ENCODE assay signal across 8 cellular contexts in genomic region chr1:45018599-45019230, GRCh38. TPM values are rescaled to one million over a fixed set of nuclear protein-coding genes. Genes with fewer than 3 reads are reported as not detected.
DNase-seq lines count a peak whose midpoint lies in the region; ATAC-seq, FAIRE-seq and TF ChIP-seq lines count a peak whose summit lies in the region.

No MANE protein-coding gene starts in this region.

- no peak for TF ChIP-seq EP300 in H1 (IDR thresholded peaks at IDR 0.05; ENCODE audit: borderline replicate concordance in 1 of 2, low read depth in 2 of 2, low read length in 2 of 2)
- no peak for TF ChIP-seq EP300 in stomach (IDR thresholded peaks at IDR 0.05)

- H3K4me2 ChIP-seq in H1 (ENCODE audit: insufficient read depth in 1 of 2, low read depth in 2 of 2, low read length in 2 of 2) = no peak overlapping the region

- H3K14ac ChIP-seq in H1 (ENCODE audit: insufficient read length) = no peak overlapping the region

- no peak overlapping the region for H3K23ac ChIP-seq in H1 (ENCODE audit: insufficient read length)

- H3K4ac ChIP-seq in H1 (replicated peaks; ENCODE audit: insufficient read length, low read depth, low read length) = peak overlapping the region; percentile 91

- 85% methylated on average over 16 of the region's 16 CpGs; no CpG with 5 or more reads in 1 of the 2 experiments for WGBS in H1 (ENCODE audit: extremely low coverage in 1 of 2, insufficient coverage in 1 of 2, insufficient read length in 1 of 2, insufficient replicate concordance in 2 of 2, low coverage in 1 of 2, low lambda C conversion rate in 2 of 2, missing lambda C conversion rate in 1 of 2), 2 experiments
- 45 to 58% (median 52%) methylated on average over 15 to 16 of the region's 16 CpGs for WGBS in stomach, 5 donors

- no peak overlapping the region for H2BK15ac ChIP-seq in H1 (ENCODE audit: low read length)

- CTCF ChIA-PET in H1 (lab: Charles Lee; ENCODE audit: partially characterized antibody) = interaction anchor here (0.6 to 15.4 kb wide), 52 partner anchors 8 to 1535 kb away, joined by 3 to 424 read pairs (median 4); partner anchors contain the start of genes HECTD3, MUTYH, PTCH2 and TESK2

- H3K4me3 ChIP-seq in H1 (ENCODE audit: extremely low read depth in 1 of 4, insufficient read depth in 2 of 4, low read depth in 3 of 4, low read length in 4 of 4) = no peak overlapping the region
- no peak overlapping the region for H3K4me3 ChIP-seq in mucosa of descending colon
- H3K4me3 ChIP-seq in stomach = no peak overlapping the region

- H4K8ac ChIP-seq in H1 (ENCODE audit: extremely low read depth, insufficient read depth, low read length) = peak overlapping the region; percentile 38; the same call in 1 of the 2 replicates

- H2BK120ac ChIP-seq in H1 (replicated peaks; ENCODE audit: low read depth, low read length) = no peak overlapping the region

- H2BK5ac ChIP-seq in H1 (ENCODE audit: low read depth, low read length) = no peak overlapping the region

- no peak overlapping the region for H2AK5ac ChIP-seq in H1 (ENCODE audit: low read depth, low read length)

- TF ChIP-seq CTCF in H1 (IDR thresholded peaks at IDR 0.05; ENCODE audit: control extremely low read depth in 1 of 3, insufficient read depth in 1 of 3, low read depth in 1 of 3, low read length in 3 of 3) (peak; percentile 87 to 97 (median 96)), mucosa of descending colon (IDR thresholded peaks at IDR 0.05) (peak; percentile 70), stomach (IDR thresholded peaks at IDR 0.05) (peak in 5 of 7 experiments; percentile 76 to 95 (median 79))

- H4K5ac ChIP-seq in H1 (ENCODE audit: insufficient read length, low read depth, low read length) = no peak overlapping the region

- H3K79me1 ChIP-seq in H1 (ENCODE audit: low read depth, low read length) = no peaks in the 10 kb centered on the region

- peak; percentile 84 to 86 for TF ChIP-seq RAD21 in H1 (IDR thresholded peaks at IDR 0.05 in 1 of 2, conservative IDR thresholded peaks at IDR 0.05 in 1 of 2; ENCODE audit: low read depth in 2 of 2, low read length in 2 of 2)

- H2BK12ac ChIP-seq in H1 (ENCODE audit: low read depth, low read length) = no peak overlapping the region; the same call in 1 of the 2 replicates

- H3K23me2 ChIP-seq in H1 (ENCODE audit: low read depth, low read length) = no peaks in the 10 kb centered on the region

- POLR2A ChIA-PET in H1 (lab: Charles Lee; ENCODE audit: partially characterized antibody) = interaction anchor here (0.5 to 1.2 kb wide), 7 partner anchors 8 to 285 kb away, joined by 3 to 6 read pairs (median 3); partner anchors contain the start of gene PLK3

- H3K9ac ChIP-seq in H1 (replicated peaks in 1 of 4; ENCODE audit: extremely low read depth in 1 of 4, low read depth in 3 of 4, low read length in 3 of 4) = no peak overlapping the region

- H3K18ac ChIP-seq in H1 (ENCODE audit: extremely low read depth, low read length) = no peak overlapping the region

- H2AFZ ChIP-seq in H1 (ENCODE audit: low read length) = 0 out of 2 replicates have a peak overlapping the region, but pooled peaks have one; percentile 8

- H3K36me3 ChIP-seq in H1 (ENCODE audit: control insufficient read depth in 2 of 4, insufficient read depth in 4 of 4, low read length in 3 of 4) (0 out of 8 replicates have a peak, but pooled peaks cover 0 to 4% (median 1%) of the 10 kb centered on the region in 4 experiments), mucosa of descending colon (ENCODE audit: low read depth) (no peaks in the 10 kb centered on the region), stomach (peaks cover 4 to 20% (median 16%) of the 10 kb centered on the region in 4 donors)

- H3K56ac ChIP-seq in H1 (replicated peaks; ENCODE audit: insufficient read length, low read depth, low read length) = no peak overlapping the region

- H3K79me2 ChIP-seq in H1 (ENCODE audit: control insufficient read depth in 1 of 2, insufficient read depth in 2 of 2, low read length in 2 of 2) = no peaks in the 10 kb centered on the region; a peak in 1 of 4 replicates

- peaks cover 0 to 2% of the 10 kb centered on the region in 2 experiments for H4K20me1 ChIP-seq in H1 (replicated peaks in 1 of 2; ENCODE audit: control insufficient read depth in 1 of 2, insufficient read depth in 2 of 2, low read length in 2 of 2)

- H3K27ac ChIP-seq in H1 (ENCODE audit: low read depth, low read length) (no peak overlapping the region), stomach (no peak overlapping the region)

- intact Hi-C loops in mucosa of descending colon (cut with DNase I, micrococcal nuclease) = loop anchor here in 1 of 2 donors (10.0 kb wide), 1 partner anchor 224 kb away; no protein-coding TSS in a partner anchor
- intact Hi-C loops in stomach (cut with DNase I; ENCODE audit: low total_unique reads) = loop anchor here (5.0 to 10.0 kb wide), 2 partner anchors 284 to 476 kb away; partner anchors contain the start of gene TESK2

- H3K9me3 ChIP-seq in H1 (ENCODE audit: insufficient read depth in 2 of 2, low read depth in 1 of 2, low read length in 1 of 2) (no peaks in the 10 kb centered on the region), mucosa of descending colon (no peaks in the 10 kb centered on the region), stomach (no peaks in the 10 kb centered on the region)

- H4K91ac ChIP-seq in H1 (replicated peaks; ENCODE audit: insufficient read length, low read length) = no peak overlapping the region

- H3K4me1 ChIP-seq in H1 (replicated peaks in 1 of 4; ENCODE audit: control insufficient read depth in 3 of 4, insufficient read depth in 4 of 4, low read length in 3 of 4) = no peaks in the 10 kb centered on the region
- H3K4me1 ChIP-seq in mucosa of descending colon (ENCODE audit: low read depth) = no peaks in the 10 kb centered on the region
- peaks cover 0 to 15% (median 13%) of the 10 kb centered on the region in 4 donors for H3K4me1 ChIP-seq in stomach

- ATAC-seq in HG02938 (IDR thresholded peaks at IDR 0.05; ENCODE audit: unreplicated experiment) (peak; percentile 61), mucosa of descending colon (peak; percentile 96)

- H3K27me3 ChIP-seq in H1 (replicated peaks in 1 of 4; ENCODE audit: control insufficient read depth in 3 of 4, extremely low read depth in 1 of 4, insufficient read depth in 3 of 4, low read length in 3 of 4) (no peaks in the 10 kb centered on the region), stomach (no peaks in the 10 kb centered on the region)

- no peak for TF ChIP-seq POLR2A in H1 (IDR thresholded peaks at IDR 0.05; ENCODE audit: control extremely low read depth in 1 of 2, low read depth in 2 of 2, low read length in 2 of 2)
- no peak for TF ChIP-seq POLR2A in stomach (IDR thresholded peaks at IDR 0.05)

- H2BK20ac ChIP-seq in H1 (ENCODE audit: low read length) = no peak overlapping the region

- DNase-seq in GM04503 (ENCODE audit: low read depth) (peak; percentile 4), NCI-H446 treated with DMSO at 0.1 percent for 48 hours (lab: John Stamatoyannopoulos, UW) (peak; percentile 59), H1 (ENCODE audit: low read depth in 1 of 2, low spot score in 2 of 2) (peak in 1 of 2 experiments; percentile 79), mucosa of descending colon (peak; percentile 64 to 84 (median 78)), stomach (peak; percentile 82), GOT3 (lab: John Stamatoyannopoulos, UW) (no peak)
- peak; percentile 74 to 75 for DNase-seq in activated CD4-positive, alpha-beta T cell treated with anti-CD3 and anti-CD28 coated beads, Interleukin-2, amount 50 U/mL, for 48 hours

- FAIRE-seq in H1 (lab: Jason Lieb, UNC) = peak; percentile 88

TF ChIP-seq in H1, 55 proteins besides CTCF, POLR2A, EP300 and RAD21 (continues in another document):
- TF ChIP-seq RNF2 (IDR thresholded peaks at IDR 0.05; ENCODE audit: borderline replicate concordance, low read depth, low read length, missing control alignments, poor library complexity, severe bottlenecking) = no peak

RNA-seq across cellular contexts. Expression of gene UROD, which starts 6.7 kb away (rescaled TPM):
- 86.6 TPM in 2 replicates for total RNA-seq in H1 (2021; fragmentation: NEBNext Ultra II Directional; extraction: Animal tissue kit (Norgen Biotek cat#: 25700))
- 210 and 220 TPM in 2 replicates for polyA plus RNA-seq in H1 (2011; rRNA removed)
- polyA plus RNA-seq in H1 (2011; cell fraction: cytosol; rRNA removed) = 197 TPM
- polyA plus RNA-seq in H1 (2011; cell fraction: nucleus; rRNA removed) = 231 TPM
- polyA plus RNA-seq in H1 (2012, experiment 1 of 2) = 81.1 to 107 TPM (median 105 TPM) in 4 replicates
- polyA plus RNA-seq in H1 (2012, experiment 2 of 2) = 151 TPM
- 73.5 TPM for polyA plus RNA-seq in H1 (2013, experiment 1 of 2)
- 69.4 TPM for polyA plus RNA-seq in H1 (2013, experiment 2 of 2)
- polyA minus RNA-seq in H1 (2011; rRNA and poly(A)+ RNA removed) = 111 and 119 TPM in 2 replicates
- 44.8 TPM for polyA minus RNA-seq in H1 (2011; cell fraction: cytosol; rRNA and poly(A)+ RNA removed)
- polyA minus RNA-seq in H1 (2011; cell fraction: nucleus; rRNA and poly(A)+ RNA removed) = 58.1 TPM
- total RNA-seq in mucosa of descending colon = 10 to 100 TPM; 44.8 to 69.8 (median 51.3) TPM
- 100 to 1,000 TPM in 1 of 5 donors, 10 to 100 TPM in 4; 13.4 to 132 (median 41.6) TPM for total RNA-seq in stomach
- polyA plus RNA-seq in stomach = 10 to 100 TPM; 67.0 to 78.4 (median 73.3) TPM

RNA-seq across cellular contexts. Expression of gene HECTD3, which starts 7.6 kb away (rescaled TPM):
- total RNA-seq in H1 (2021; fragmentation: NEBNext Ultra II Directional; extraction: Animal tissue kit (Norgen Biotek cat#: 25700)) = 31.1 and 32.9 TPM in 2 replicates
- polyA plus RNA-seq in H1 (2011; rRNA removed) = 51.6 and 52.7 TPM in 2 replicates
- 36.1 TPM for polyA plus RNA-seq in H1 (2011; cell fraction: cytosol; rRNA removed)
- polyA plus RNA-seq in H1 (2011; cell fraction: nucleus; rRNA removed) = 54.0 TPM
- polyA plus RNA-seq in H1 (2012, experiment 1 of 2) = 31.5 to 38.4 TPM (median 36.8 TPM) in 4 replicates
- polyA plus RNA-seq in H1 (2012, experiment 2 of 2) = 40.8 TPM
- polyA plus RNA-seq in H1 (2013, experiment 1 of 2) = 23.2 TPM
- 22.1 TPM for polyA plus RNA-seq in H1 (2013, experiment 2 of 2)
- 48.2 and 48.8 TPM in 2 replicates for polyA minus RNA-seq in H1 (2011; rRNA and poly(A)+ RNA removed)
- polyA minus RNA-seq in H1 (2011; cell fraction: cytosol; rRNA and poly(A)+ RNA removed) = 21.4 TPM
- 14.6 TPM for polyA minus RNA-seq in H1 (2011; cell fraction: nucleus; rRNA and poly(A)+ RNA removed)
- total RNA-seq in mucosa of descending colon = 100 to 1,000 TPM in 2 of 3 donors, 10 to 100 TPM in 1; 78.0 to 143 (median 108) TPM
- total RNA-seq in stomach = 100 to 1,000 TPM in 1 of 5 donors, 10 to 100 TPM in 4; 15.6 to 104 (median 50.0) TPM
- 10 to 100 TPM; 23.4 to 31.5 (median 26.1) TPM for polyA plus RNA-seq in stomach

RNA-seq across cellular contexts. Expression of gene EIF2B3, which starts 32.3 kb away (rescaled TPM):
- total RNA-seq in H1 (2021; fragmentation: NEBNext Ultra II Directional; extraction: Animal tissue kit (Norgen Biotek cat#: 25700)) = 31.2 and 34.5 TPM in 2 replicates
- polyA plus RNA-seq in H1 (2011; rRNA removed) = 11.9 and 19.1 TPM in 2 replicates
- polyA plus RNA-seq in H1 (2011; cell fraction: cytosol; rRNA removed) = 28.2 TPM
- 7.4 TPM for polyA plus RNA-seq in H1 (2011; cell fraction: nucleus; rRNA removed)
- 27.6 to 34.4 TPM (median 29.1 TPM) in 4 replicates for polyA plus RNA-seq in H1 (2012, experiment 1 of 2)
- 4.4 TPM for polyA plus RNA-seq in H1 (2012, experiment 2 of 2)
- 24.1 TPM for polyA plus RNA-seq in H1 (2013, experiment 1 of 2)
- 24.9 TPM for polyA plus RNA-seq in H1 (2013, experiment 2 of 2)
- polyA minus RNA-seq in H1 (2011; rRNA and poly(A)+ RNA removed) = 24.6 and 30.0 TPM in 2 replicates
- polyA minus RNA-seq in H1 (2011; cell fraction: cytosol; rRNA and poly(A)+ RNA removed) = 13.4 TPM
- 28.6 TPM for polyA minus RNA-seq in H1 (2011; cell fraction: nucleus; rRNA and poly(A)+ RNA removed)
- 10 to 100 TPM; 11.1 to 19.8 (median 15.7) TPM for total RNA-seq in mucosa of descending colon
- total RNA-seq in stomach = 100 to 1,000 TPM in 1 of 5 donors, 10 to 100 TPM in 1, 1 to 10 TPM in 2, under 1 TPM in 1; 0.58 to 294 (median 7.4) TPM
- 10 to 100 TPM; 13.4 to 13.9 (median 13.4) TPM for polyA plus RNA-seq in stomach
